Comparison of ENCODE assay signal across 16 cellular contexts in genomic region chr1:109908857-109909256, GRCh38. TPM values are rescaled to one million over a fixed set of nuclear protein-coding genes. Genes with fewer than 3 reads are reported as not detected.
A peak's percentile ranks its signal among the peaks of the same experiment; 100 is the strongest.
DNase-seq lines count a peak whose midpoint lies in the region; ATAC-seq and TF ChIP-seq lines count a peak whose summit lies in the region.
"Had no signal": no experiment of that assay in that cellular context is flagged by ENCODE, and none has a peak within 500 bp of the region (broad histone marks: within the 10 kb centered on the region; RNA-seq: fewer than 3 reads in every experiment).

No MANE protein-coding gene starts in this region.

- no peak for TF ChIP-seq CTCF in CD4-positive, alpha-beta T cell (IDR thresholded peaks at IDR 0.05)

- H3K9me3 ChIP-seq in CD4-positive, alpha-beta T cell (ENCODE audit: control insufficient read depth, low read length): no peaks in the 10 kb centered on the region

- CTCF ChIA-PET in CD4-positive, alpha-beta T cell (lab: Charles Lee): interaction anchor here (1.0 kb wide), 1 partner anchor 269 kb away, joined by 4 read pairs; no protein-coding TSS in a partner anchor

- peak overlapping the region; percentile 22 for H3K27ac Mint-ChIP-seq in activated CD4-positive, alpha-beta T cell treated with anti-CD3 and anti-CD28 coated beads, Interleukin-2, amount 10 ng/mL, durations not matched to agents 24 days and 14 days
- peak overlapping the region; percentile 77 for H3K27ac Mint-ChIP-seq in CD4-positive, alpha-beta T cell
- H3K27ac Mint-ChIP-seq in activated T-helper 17 cell treated with anti-CD3 and anti-CD28 coated beads, Interleukin-2, amount 50 U/mL, for 72 hours: peak overlapping the region; percentile 97

- peaks cover 70% of the 10 kb centered on the region for H3K4me1 Mint-ChIP-seq in activated CD4-positive, alpha-beta T cell treated with anti-CD3 and anti-CD28 coated beads, Interleukin-2, amount 10 ng/mL, durations not matched to agents 24 days and 14 days
- peaks cover 68% of the 10 kb centered on the region for H3K4me1 Mint-ChIP-seq in CD4-positive, alpha-beta T cell (ENCODE audit: low read depth)
- peaks cover 44% of the 10 kb centered on the region for H3K4me1 Mint-ChIP-seq in activated T-helper 17 cell treated with anti-CD3 and anti-CD28 coated beads, Interleukin-2, amount 50 U/mL, for 72 hours

- peaks cover 28% of the 10 kb centered on the region for H3K36me3 Mint-ChIP-seq in activated CD4-positive, alpha-beta T cell treated with anti-CD3 and anti-CD28 coated beads, Interleukin-2, amount 10 ng/mL, durations not matched to agents 24 days and 14 days (ENCODE audit: low read depth)
- H3K36me3 Mint-ChIP-seq in CD4-positive, alpha-beta T cell (ENCODE audit: low read depth): no peaks in the 10 kb centered on the region
- H3K36me3 Mint-ChIP-seq in activated T-helper 17 cell treated with anti-CD3 and anti-CD28 coated beads, Interleukin-2, amount 50 U/mL, for 72 hours (ENCODE audit: low read depth): peaks cover 46% of the 10 kb centered on the region

- no peak overlapping the region for H3K4me3 Mint-ChIP-seq in activated CD4-positive, alpha-beta T cell treated with anti-CD3 and anti-CD28 coated beads, Interleukin-2, amount 10 ng/mL, durations not matched to agents 24 days and 14 days
- peak overlapping the region; percentile 91 for H3K4me3 Mint-ChIP-seq in CD4-positive, alpha-beta T cell
- peak overlapping the region; percentile 88 for H3K4me3 Mint-ChIP-seq in activated T-helper 17 cell treated with anti-CD3 and anti-CD28 coated beads, Interleukin-2, amount 50 U/mL, for 72 hours

- H3K27me3 ChIP-seq in CD4-positive, alpha-beta T cell (ENCODE audit: control insufficient read depth, insufficient read depth, low read length): no peaks in the 10 kb centered on the region

- POLR2A ChIA-PET in CD4-positive, alpha-beta T cell (lab: Charles Lee): no interaction called here

- no peak overlapping the region for H3K27ac ChIP-seq in CD4-positive, alpha-beta T cell (ENCODE audit: low read depth, low read length)
- H3K27ac ChIP-seq: GM23248 had no signal

- no peak for ATAC-seq in CD4-positive, alpha-beta T cell (ENCODE audit: poor library complexity)
- ATAC-seq in activated T-helper 17 cell treated with anti-CD3 and anti-CD28 coated beads, Interleukin-2, amount 50 U/mL, for 72 hours (replicated peaks): no peak
- ATAC-seq: HCT116 had no signal

- DNase-seq in activated CD4-positive, alpha-beta T cell treated with anti-CD3 and anti-CD28 coated beads, Interleukin-2, amount 10 ng/mL, durations not matched to agents 24 days and 14 days: no peak
- DNase-seq in activated CD4-positive, alpha-beta T cell treated with anti-CD3 and anti-CD28 coated beads for 4 hours: no peak
- DNase-seq in CD4-positive, alpha-beta T cell: no peak
- DNase-seq in posterior vena cava (ENCODE audit: low spot score) (peak; percentile 42), NCI-H1092 (lab: John Stamatoyannopoulos, UW) (no peak), NCI-H345 treated with DMSO at 0.1 percent for 48 hours (lab: John Stamatoyannopoulos, UW; ENCODE audit: unreplicated experiment) (no peak), AML-193 (lab: John Stamatoyannopoulos, UW) (no peak)
- DNase-seq: GF-D8; GM23248; MV-4-11; NCI-H226; NCI-H69; NK-92 treated with Interleukin-12 subunit alpha and Interleukin-12 subunit beta, amount 100 ng/mL, for 24 hours had no signal

- no peaks in the 10 kb centered on the region for H3K9me3 Mint-ChIP-seq in activated CD4-positive, alpha-beta T cell treated with anti-CD3 and anti-CD28 coated beads, Interleukin-2, amount 10 ng/mL, durations not matched to agents 24 days and 14 days
- no peaks in the 10 kb centered on the region for H3K9me3 Mint-ChIP-seq in CD4-positive, alpha-beta T cell
- no peaks in the 10 kb centered on the region for H3K9me3 Mint-ChIP-seq in activated T-helper 17 cell treated with anti-CD3 and anti-CD28 coated beads, Interleukin-2, amount 50 U/mL, for 72 hours
- H3K9me3 Mint-ChIP-seq: IgD-negative memory B cell had no signal

- intact Hi-C loops in activated CD4-positive, alpha-beta T cell treated with anti-CD3 and anti-CD28 coated beads, Interleukin-2, amount 10 ng/mL, durations not matched to agents 24 days and 14 days (cut with micrococcal nuclease): no loop called here
- intact Hi-C loops in CD4-positive, alpha-beta T cell (cut with DNase I, micrococcal nuclease): loop anchor here in 1 of 2 experiments (5.0 kb wide), 1 partner anchor 117 kb away; no protein-coding TSS in a partner anchor
- intact Hi-C loops in posterior vena cava (cut with DNase I): no loop called here

- no peaks in the 10 kb centered on the region for H3K27me3 Mint-ChIP-seq in activated CD4-positive, alpha-beta T cell treated with anti-CD3 and anti-CD28 coated beads, Interleukin-2, amount 10 ng/mL, durations not matched to agents 24 days and 14 days
- H3K27me3 Mint-ChIP-seq in CD4-positive, alpha-beta T cell: peaks cover 10% of the 10 kb centered on the region
- no peaks in the 10 kb centered on the region for H3K27me3 Mint-ChIP-seq in activated T-helper 17 cell treated with anti-CD3 and anti-CD28 coated beads, Interleukin-2, amount 50 U/mL, for 72 hours

RNA-seq across cellular contexts. Expression of gene CSF1, which starts 1.8 kb away (rescaled TPM):
- total RNA-seq in activated CD4-positive, alpha-beta T cell treated with anti-CD3 and anti-CD28 coated beads, Interleukin-2, amount 10 ng/mL, durations not matched to agents 24 days and 14 days: 190 and 193 TPM in 2 replicates
- 1 to 10 TPM; 6.5 to 6.7 TPM for total RNA-seq in CD4-positive, alpha-beta T cell
- 10 to 100 TPM; 46.8 to 95.4 TPM for total RNA-seq in activated T-helper 17 cell treated with anti-CD3 and anti-CD28 coated beads, Interleukin-2, amount 50 U/mL, for 72 hours
- 10 to 100 TPM; 64.1 to 68.7 TPM for total RNA-seq in posterior vena cava

Comparison
In these comparisons a context has a peak if more than half of its experiments do, and no peak if none do; other contexts are left out.
1. H3K27ac Mint-ChIP-seq: peak in every context shown above with its lines; median percentile 97 in activated T-helper 17 cell treated with anti-CD3 and anti-CD28 coated beads, Interleukin-2, amount 50 U/mL, for 72 hours; 77 in CD4-positive, alpha-beta T cell; 22 in activated CD4-positive, alpha-beta T cell treated with anti-CD3 and anti-CD28 coated beads, Interleukin-2, amount 10 ng/mL, durations not matched to agents 24 days and 14 days.
2. RNA of gene CSF1, which starts 1.8 kb away (total RNA-seq): 190 to 193 TPM in activated CD4-positive, alpha-beta T cell treated with anti-CD3 and anti-CD28 coated beads, Interleukin-2, amount 10 ng/mL, durations not matched to agents 24 days and 14 days, 46.8 to 95.4 TPM in activated T-helper 17 cell treated with anti-CD3 and anti-CD28 coated beads, Interleukin-2, amount 50 U/mL, for 72 hours and 64.1 to 68.7 TPM in posterior vena cava; 6.5 to 6.7 TPM in CD4-positive, alpha-beta T cell; every median in the first group is over 4 times any median in the second.